Comparison of ENCODE assay signal across 8 cellular contexts in the genomic region with DNA sequence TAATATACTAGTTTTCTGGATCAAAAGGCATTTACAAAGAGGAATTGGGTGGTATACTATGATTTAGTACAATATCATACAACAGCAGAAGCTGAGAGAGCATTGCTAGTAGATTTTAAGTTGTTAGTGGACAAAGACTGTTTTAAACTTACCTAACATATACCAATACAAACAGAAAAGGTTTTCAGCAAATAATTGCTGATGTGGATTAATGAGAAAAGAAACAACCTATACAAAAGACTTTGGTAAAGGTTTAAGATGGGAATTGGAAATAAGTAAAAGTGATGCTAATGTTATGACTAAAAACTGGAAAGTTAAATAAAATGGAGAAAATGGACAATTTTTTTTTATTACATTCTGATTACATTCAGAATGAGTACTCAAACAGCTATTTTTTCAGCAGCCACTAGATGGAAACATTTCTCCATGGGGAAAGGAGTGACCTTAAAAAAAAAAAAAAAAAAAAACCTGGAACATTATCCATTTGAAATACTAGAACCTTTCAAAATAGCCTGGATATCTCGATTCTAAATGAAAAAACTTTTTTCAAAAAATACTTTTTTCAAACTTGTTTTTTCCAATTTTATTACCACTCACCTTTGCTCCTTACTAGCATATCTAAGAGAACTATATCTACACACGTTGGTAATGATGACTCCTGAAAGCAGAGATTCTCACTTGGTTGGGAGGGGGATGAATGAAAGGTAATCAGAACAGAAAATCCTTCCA. TPM values are rescaled to one million over a fixed set of nuclear protein-coding genes. Genes with fewer than 3 reads are reported as not detected.
DNase-seq lines count a peak whose midpoint lies in the region; ATAC-seq and TF ChIP-seq lines count a peak whose summit lies in the region.

No MANE protein-coding gene starts in this region.

- ATAC-seq in stimulated activated naive CD8-positive, alpha-beta T cell treated with anti-CD3 and anti-CD28 coated beads, Interleukin-15, amount 100 ng/mL, for 72 hours = no peak

- H3K36me3 Mint-ChIP-seq in type B pancreatic cell = peaks cover 28% of the 10 kb centered on the region

- DNase-seq in DMS79 treated with DMSO at 0.1 percent for 48 hours (lab: John Stamatoyannopoulos, UW) = peak; percentile 2
- DNase-seq in glomerular visceral epithelial cell (ENCODE audit: extremely low spot score) = peak; percentile 35
- DNase-seq in type B pancreatic cell (ENCODE audit: extremely low spot score, unreplicated experiment) = no peak
- DNase-seq in stimulated activated CD8-positive, alpha-beta memory T cell treated with anti-CD3 and anti-CD28 coated beads, Interleukin-4, amount 100 ng/mL, for 48 hours = no peak
- DNase-seq in GM20000 (ENCODE audit: low spot score) = no peak
- no peak for DNase-seq in stimulated activated naive CD8-positive, alpha-beta T cell treated with anti-CD3 and anti-CD28 coated beads, Interleukin-15, amount 100 ng/mL, for 72 hours

- H3K36me3 ChIP-seq in KMS-11 (ENCODE audit: insufficient read depth) = peaks cover 4% of the 10 kb centered on the region; the same call in 1 of the 2 replicates
- peaks cover 35% of the 10 kb centered on the region for H3K36me3 ChIP-seq in SU-DHL-6 (ENCODE audit: low read length)

- no peak overlapping the region for H3K4me3 ChIP-seq in KMS-11 (IDR thresholded peaks at IDR 0.05; ENCODE audit: insufficient read depth, low read depth, low read length)
- no peak overlapping the region for H3K4me3 ChIP-seq in SU-DHL-6 (ENCODE audit: insufficient read depth, low read length, poor library complexity, severe bottlenecking)

- no peak overlapping the region for H3K4me3 Mint-ChIP-seq in type B pancreatic cell
- H3K4me3 Mint-ChIP-seq in stimulated activated naive CD8-positive, alpha-beta T cell treated with anti-CD3 and anti-CD28 coated beads, Interleukin-15, amount 100 ng/mL, for 72 hours = no peak overlapping the region

- no peaks in the 10 kb centered on the region for H3K9me2 ChIP-seq in SU-DHL-6 (replicated peaks; ENCODE audit: insufficient read depth, low read length)

- H4K20me1 ChIP-seq in KMS-11 (ENCODE audit: insufficient read depth) (no peaks in the 10 kb centered on the region), SU-DHL-6 (ENCODE audit: low read depth, low read length) (no peaks in the 10 kb centered on the region)

- H3K4me1 Mint-ChIP-seq in type B pancreatic cell (ENCODE audit: unreplicated experiment) = peaks cover 6% of the 10 kb centered on the region
- no peaks in the 10 kb centered on the region for H3K4me1 Mint-ChIP-seq in stimulated activated naive CD8-positive, alpha-beta T cell treated with anti-CD3 and anti-CD28 coated beads, Interleukin-15, amount 100 ng/mL, for 72 hours

- no peaks in the 10 kb centered on the region for H3K9me3 ChIP-seq in SU-DHL-6 (ENCODE audit: insufficient read depth, low read length)

- H2AFZ ChIP-seq in KMS-11 (ENCODE audit: low read depth) (no peak overlapping the region), SU-DHL-6 (ENCODE audit: low read depth, low read length, severe bottlenecking) (no peak overlapping the region)

- peak overlapping the region; percentile 34 for H3K27ac Mint-ChIP-seq in type B pancreatic cell
- no peak overlapping the region for H3K27ac Mint-ChIP-seq in stimulated activated naive CD8-positive, alpha-beta T cell treated with anti-CD3 and anti-CD28 coated beads, Interleukin-15, amount 100 ng/mL, for 72 hours

- H3K27ac ChIP-seq in KMS-11 (no peak overlapping the region), SU-DHL-6 (ENCODE audit: low read depth, low read length) (no peak overlapping the region)

- H3K9ac ChIP-seq in KMS-11 = no peak overlapping the region
- H3K9ac ChIP-seq in SU-DHL-6 (ENCODE audit: low read length) = no peak overlapping the region

- no peaks in the 10 kb centered on the region for H3K27me3 ChIP-seq in KMS-11 (ENCODE audit: insufficient read depth, low read depth)
- no peaks in the 10 kb centered on the region for H3K27me3 ChIP-seq in SU-DHL-6 (ENCODE audit: low read length)

- no peaks in the 10 kb centered on the region; the same call in 1 of the 2 replicates for H3F3A ChIP-seq in SU-DHL-6 (ENCODE audit: insufficient read depth)

- no peaks in the 10 kb centered on the region for H3K9me3 Mint-ChIP-seq in type B pancreatic cell
- H3K9me3 Mint-ChIP-seq in stimulated activated naive CD8-positive, alpha-beta T cell treated with anti-CD3 and anti-CD28 coated beads, Interleukin-15, amount 100 ng/mL, for 72 hours = no peaks in the 10 kb centered on the region

- H3K79me2 ChIP-seq in KMS-11 (ENCODE audit: insufficient read depth, low read depth) = no peaks in the 10 kb centered on the region
- H3K79me2 ChIP-seq in SU-DHL-6 (ENCODE audit: insufficient read depth, low read length) = no peaks in the 10 kb centered on the region

- no peaks in the 10 kb centered on the region for H3K4me1 ChIP-seq in KMS-11 (ENCODE audit: low read depth, poor library complexity, severe bottlenecking)

- no peaks in the 10 kb centered on the region for H3K27me3 Mint-ChIP-seq in type B pancreatic cell
- no peaks in the 10 kb centered on the region for H3K27me3 Mint-ChIP-seq in stimulated activated naive CD8-positive, alpha-beta T cell treated with anti-CD3 and anti-CD28 coated beads, Interleukin-15, amount 100 ng/mL, for 72 hours

- peak; percentile 68 for TF ChIP-seq CTCF in KMS-11 (conservative IDR thresholded peaks at IDR 0.05; ENCODE audit: low read depth, low read length)
- TF ChIP-seq CTCF in SU-DHL-6 (IDR thresholded peaks at IDR 0.05; ENCODE audit: insufficient read depth, low read length, poor library complexity, severe bottlenecking) = peak; percentile 23
- TF ChIP-seq CTCF in type B pancreatic cell (conservative IDR thresholded peaks at IDR 0.05) = peak; percentile 79
- TF ChIP-seq CTCF in GM20000 (IDR thresholded peaks at IDR 0.05; ENCODE audit: extremely low read depth, missing control alignments) = no peak

- H3K4me2 ChIP-seq in KMS-11 (no peak overlapping the region), SU-DHL-6 (ENCODE audit: low read depth, low read length, poor library complexity, severe bottlenecking) (no peak overlapping the region)

RNA-seq across cellular contexts. Expression of a gene that starts 55.4 kb away (rescaled TPM):
- 99.6 and 116 TPM in 2 replicates for total RNA-seq in type B pancreatic cell (ENCODE audit: low replicate concordance)

Comparison
In these comparisons a context has a peak if more than half of its experiments do, and no peak if none do; other contexts are left out.
1. DNase-seq: peak in DMS79 treated with DMSO at 0.1 percent for 48 hours (single experiment) and glomerular visceral epithelial cell (single experiment); none in type B pancreatic cell (single experiment), stimulated activated CD8-positive, alpha-beta memory T cell treated with anti-CD3 and anti-CD28 coated beads, Interleukin-4, amount 100 ng/mL, for 48 hours (single experiment), GM20000 (single experiment) and stimulated activated naive CD8-positive, alpha-beta T cell treated with anti-CD3 and anti-CD28 coated beads, Interleukin-15, amount 100 ng/mL, for 72 hours (0 of 2).